1 cellular context compared by ENCODE assay signal in genomic region chr1:248838357-248839167, GRCh38.
TF ChIP-seq lines count a peak whose summit lies in the region.

No MANE protein-coding gene starts in this region.

TF ChIP-seq in PFSK-1, 5 proteins besides CTCF, POLR2A, EP300 and RAD21 (continued from another document):
- TF ChIP-seq REST (IDR thresholded peaks at IDR 0.05; ENCODE audit: insufficient read depth in 1 of 2, low read depth in 2 of 2, low read length in 2 of 2) (no peak), POLR2AphosphoS5 (IDR thresholded peaks at IDR 0.05; ENCODE audit: low read depth, low read length) (peak; percentile 80), FOXP2 (optimal IDR thresholded peaks at IDR 0.05; ENCODE audit: borderline replicate concordance, extremely low read depth, extremely low read length, insufficient read depth) (peak; percentile 10), SIN3A (IDR thresholded peaks at IDR 0.05; ENCODE audit: borderline replicate concordance, insufficient read depth, low read length) (no peak)
